ENCODE assay signal across 8 cellular contexts in genomic region chr3:120417272-120417911, GRCh38. TPM values are rescaled to one million over a fixed set of nuclear protein-coding genes. Genes with fewer than 3 reads are reported as not detected.
DNase-seq lines count a peak whose midpoint lies in the region; ATAC-seq and TF ChIP-seq lines count a peak whose summit lies in the region.

No MANE protein-coding gene starts in this region.

- H3K9me3 ChIP-seq in OCI-LY7 (ENCODE audit: low read length) (no peaks in the 10 kb centered on the region), esophagus (ENCODE audit: control insufficient read depth in 2 of 2, insufficient read depth in 1 of 2, low read depth in 1 of 2, low read length in 1 of 2) (no peaks in the 10 kb centered on the region), muscle layer of duodenum (ENCODE audit: control insufficient read depth in 1 of 2, low read length in 2 of 2) (no peaks in the 10 kb centered on the region)

- 0 to 1% methylated on average over 9 of the region's 9 CpGs for WGBS in esophagus, 2 donors

- peak; percentile 94 for TF ChIP-seq CTCF in OCI-LY7 (conservative IDR thresholded peaks at IDR 0.05; ENCODE audit: low read length)

- POLR2A ChIA-PET in OCI-LY7 (lab: Charles Lee) = interaction anchor here (0.6 to 3.5 kb wide), 11 partner anchors 18 to 322 kb away, joined by 3 to 18 read pairs (median 4); partner anchors contain the start of genes LRRC58 and NDUFB4

- peak; percentile 100 for ATAC-seq in GM21528 (IDR thresholded peaks at IDR 0.05; ENCODE audit: low FRiP score, unreplicated experiment)

- CTCF ChIA-PET in OCI-LY7 (lab: Charles Lee; ENCODE audit: unreplicated experiment) = interaction anchor here (0.6 to 2.7 kb wide), 8 partner anchors 19 to 598 kb away, joined by 3 to 19 read pairs (median 3); no protein-coding TSS in a partner anchor

- no peaks in the 10 kb centered on the region for H4K20me1 ChIP-seq in OCI-LY7 (ENCODE audit: insufficient read depth, low read length)

- H3K4me3 ChIP-seq in OCI-LY7 (ENCODE audit: low read depth, low read length, poor library complexity, severe bottlenecking) = peak overlapping the region; percentile 64
- peak overlapping the region in 1 of 2 donors; percentile 50 for H3K4me3 ChIP-seq in esophagus (ENCODE audit: low read depth in 1 of 2, low read length in 2 of 2)
- H3K4me3 ChIP-seq in muscle layer of duodenum (ENCODE audit: low read depth in 1 of 2, low read length in 2 of 2) = peak overlapping the region; percentile 17 to 32

- no peaks in the 10 kb centered on the region for H3K27me3 ChIP-seq in esophagus (ENCODE audit: control insufficient read depth in 1 of 2, insufficient read depth in 2 of 2, low read length in 2 of 2)
- H3K27me3 ChIP-seq in muscle layer of duodenum (ENCODE audit: low read depth, low read length) = no peaks in the 10 kb centered on the region

- H3K27ac ChIP-seq in OCI-LY7 (ENCODE audit: low read depth, low read length, poor library complexity, severe bottlenecking) (peak overlapping the region; percentile 9), esophagus (ENCODE audit: low read depth in 2 of 2, low read length in 1 of 2) (peak overlapping the region; percentile 52 to 69), muscle layer of duodenum (ENCODE audit: low read length) (peak overlapping the region; percentile 64)

- peak overlapping the region; percentile 99 for H2AFZ ChIP-seq in OCI-LY7 (ENCODE audit: low read length)

- BruUV-seq in OCI-LY7 (replicated peaks; lab: Mats Ljungman, UMichigan) = no TSS peak

- H3K4me2 ChIP-seq in OCI-LY7 (ENCODE audit: low read length) = peak overlapping the region; percentile 68

- intact Hi-C loops in OCI-LY7 (cut with micrococcal nuclease; ENCODE audit: unreplicated experiment) = loop anchor here (1.0 to 10.0 kb wide), 5 partner anchors 69 to 595 kb away; partner anchors contain the start of gene LRRC58

- H3K4me1 ChIP-seq in OCI-LY7 (ENCODE audit: insufficient read depth, low read length, poor library complexity, severe bottlenecking) = peaks cover 11% of the 10 kb centered on the region
- peaks cover 2 to 7% of the 10 kb centered on the region in 2 donors for H3K4me1 ChIP-seq in esophagus (ENCODE audit: control insufficient read depth in 2 of 2, insufficient read depth in 2 of 2, low read length in 1 of 2)
- H3K4me1 ChIP-seq in muscle layer of duodenum (ENCODE audit: control insufficient read depth in 1 of 2, insufficient read depth in 2 of 2, low read length in 2 of 2) = peaks cover 52 to 74% of the 10 kb centered on the region in 2 donors

- H3K9me2 ChIP-seq in OCI-LY7 (ENCODE audit: insufficient read depth, low read length) = no peaks in the 10 kb centered on the region

- DNase-seq in DMS 273 treated with DMSO at 0.1 percent for 48 hours (lab: John Stamatoyannopoulos, UW) (peak; percentile 99), HuH-7.5 (ENCODE audit: low spot score) (peak; percentile 94), OCI-LY7 (ENCODE audit: low spot score) (peak; percentile 94), activated T-cell treated with anti-CD3 and anti-CD28 coated beads for 48 hours (ENCODE audit: low read depth) (peak; percentile 79)
- peak; percentile 73 for DNase-seq in stimulated activated CD8-positive, alpha-beta memory T cell treated with anti-CD3 and anti-CD28 coated beads, Interleukin-7, amount 100 ng/mL, for 24 hours (ENCODE audit: low read depth)

- H3K36me3 ChIP-seq in OCI-LY7 (ENCODE audit: insufficient read depth, low read length) (no peaks in the 10 kb centered on the region), esophagus (ENCODE audit: control insufficient read depth in 2 of 2, insufficient read depth in 2 of 2, low read length in 1 of 2) (no peaks in the 10 kb centered on the region), muscle layer of duodenum (ENCODE audit: control insufficient read depth in 1 of 2, insufficient read depth in 2 of 2, low read length in 2 of 2) (peaks cover 0 to 7% of the 10 kb centered on the region in 2 donors)

- no peaks in the 10 kb centered on the region for H3K79me2 ChIP-seq in OCI-LY7 (ENCODE audit: insufficient read depth, low read depth, low read length)

RNA-seq across cellular contexts. Expression of gene FSTL1, which starts 33.4 kb away (rescaled TPM):
- 0.03 and 0.09 TPM in 2 replicates for total RNA-seq in OCI-LY7 (2014; rRNA removed; shearing (Covaris generic))
- 0.74 and 0.79 TPM in 2 replicates for total RNA-seq in OCI-LY7 (2022)
- polyA plus RNA-seq in esophagus = 10 to 100 TPM in 1 of 2 donors, 1 to 10 TPM in 1; 5.4 to 10.7 TPM

Comparison
In these comparisons a context has a peak if more than half of its experiments do, and no peak if none do; other contexts are left out.
1. H3K27ac ChIP-seq: peak in every context shown above with its lines; median percentile 64 in muscle layer of duodenum; 60 in esophagus; 9 in OCI-LY7.